1 cellular context compared by ENCODE assay signal in the genomic region with DNA sequence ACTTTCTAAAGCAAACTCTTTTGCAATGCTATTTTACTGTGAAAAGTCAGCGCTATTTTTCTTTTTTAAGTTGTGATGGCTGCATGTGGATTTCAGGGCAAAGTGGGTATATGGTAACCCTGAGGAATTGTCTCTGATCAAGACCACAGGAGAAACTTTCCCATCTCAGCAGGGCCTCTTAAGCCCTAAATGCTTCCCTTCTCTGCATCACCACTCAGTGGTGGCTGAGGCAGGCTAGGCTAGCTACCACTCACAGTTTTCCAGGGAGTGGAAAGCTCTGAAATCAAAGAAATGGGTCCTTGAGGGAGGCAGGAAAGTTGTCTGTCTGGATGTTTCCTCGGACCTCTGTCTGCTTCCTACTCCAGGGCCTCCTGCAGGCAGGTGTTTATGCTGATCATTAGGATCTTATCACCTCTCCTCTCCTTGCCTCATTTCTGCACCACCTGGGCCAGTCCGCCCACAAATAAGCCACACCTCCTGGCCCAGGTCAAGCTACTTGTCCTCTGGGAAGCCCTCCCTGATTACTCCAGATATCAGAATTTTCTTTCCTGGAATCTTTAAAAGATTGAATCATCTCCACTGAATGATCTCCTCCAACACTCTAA.
TF ChIP-seq lines count a peak whose summit lies in the region.

No MANE protein-coding gene starts in this region.

TF ChIP-seq in H1, 55 proteins besides CTCF, POLR2A, EP300 and RAD21:
- TF ChIP-seq RNF2 (IDR thresholded peaks at IDR 0.05; ENCODE audit: borderline replicate concordance, low read depth, low read length, missing control alignments, poor library complexity, severe bottlenecking) (no peak), BCL11A (IDR thresholded peaks at IDR 0.05; ENCODE audit: low read depth in 2 of 2, low read length in 2 of 2) (no peak), JUN (IDR thresholded peaks at IDR 0.05; ENCODE audit: low read depth, low read length) (no peak), CTBP2 (IDR thresholded peaks at IDR 0.05; ENCODE audit: borderline replicate concordance, insufficient read depth, insufficient read length, low read length) (no peak), CBX5 (IDR thresholded peaks at IDR 0.05; ENCODE audit: low read depth, low read length) (no peak), TBP (IDR thresholded peaks at IDR 0.05; ENCODE audit: low read depth, low read length) (no peak), SP1 (IDR thresholded peaks at IDR 0.05; ENCODE audit: low read depth, low read length) (no peak), GTF2F1 (IDR thresholded peaks at IDR 0.05; ENCODE audit: borderline replicate concordance, low read depth, low read length) (no peak), POU5F1 (IDR thresholded peaks at IDR 0.05; ENCODE audit: low read depth, low read length) (no peak), YY1 (IDR thresholded peaks at IDR 0.05; ENCODE audit: low read depth, low read length) (no peak), SP4 (IDR thresholded peaks at IDR 0.05; ENCODE audit: low read length) (no peak), KDM5A (IDR thresholded peaks at IDR 0.05; ENCODE audit: low read length) (no peak), HDAC6 (IDR thresholded peaks at IDR 0.05; ENCODE audit: low read depth, low read length) (no peak), BACH1 (IDR thresholded peaks at IDR 0.05; ENCODE audit: low read length) (no peak), SIX5 (IDR thresholded peaks at IDR 0.05; ENCODE audit: low read depth, low read length) (no peak), KDM1A (IDR thresholded peaks at IDR 0.05; ENCODE audit: borderline replicate concordance, low read length) (no peak), ZNF274 (IDR thresholded peaks at IDR 0.05; ENCODE audit: borderline replicate concordance, extremely low read depth, low read length) (no peak), KDM4A (IDR thresholded peaks at IDR 0.05; ENCODE audit: low read depth, low read length, severe bottlenecking) (no peak)
- TF ChIP-seq, protein P1, sequence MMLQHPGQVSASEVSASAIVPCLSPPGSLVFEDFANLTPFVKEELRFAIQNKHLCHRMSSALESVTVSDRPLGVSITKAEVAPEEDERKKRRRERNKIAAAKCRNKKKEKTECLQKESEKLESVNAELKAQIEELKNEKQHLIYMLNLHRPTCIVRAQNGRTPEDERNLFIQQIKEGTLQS (IDR thresholded peaks at IDR 0.05; ENCODE audit: insufficient read depth, low read depth, low read length) = no peak
- TF ChIP-seq, protein P2, sequence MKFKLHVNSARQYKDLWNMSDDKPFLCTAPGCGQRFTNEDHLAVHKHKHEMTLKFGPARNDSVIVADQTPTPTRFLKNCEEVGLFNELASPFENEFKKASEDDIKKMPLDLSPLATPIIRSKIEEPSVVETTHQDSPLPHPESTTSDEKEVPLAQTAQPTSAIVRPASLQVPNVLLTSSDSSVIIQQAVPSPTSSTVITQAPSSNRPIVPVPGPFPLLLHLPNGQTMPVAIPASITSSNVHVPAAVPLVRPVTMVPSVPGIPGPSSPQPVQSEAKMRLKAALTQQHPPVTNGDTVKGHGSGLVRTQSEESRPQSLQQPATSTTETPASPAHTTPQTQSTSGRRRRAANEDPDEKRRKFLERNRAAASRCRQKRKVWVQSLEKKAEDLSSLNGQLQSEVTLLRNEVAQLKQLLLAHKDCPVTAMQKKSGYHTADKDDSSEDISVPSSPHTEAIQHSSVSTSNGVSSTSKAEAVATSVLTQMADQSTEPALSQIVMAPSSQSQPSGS (IDR thresholded peaks at IDR 0.05; ENCODE audit: low read length) = no peak
